Comparison of ENCODE assay signal across 14 cellular contexts in the genomic region with DNA sequence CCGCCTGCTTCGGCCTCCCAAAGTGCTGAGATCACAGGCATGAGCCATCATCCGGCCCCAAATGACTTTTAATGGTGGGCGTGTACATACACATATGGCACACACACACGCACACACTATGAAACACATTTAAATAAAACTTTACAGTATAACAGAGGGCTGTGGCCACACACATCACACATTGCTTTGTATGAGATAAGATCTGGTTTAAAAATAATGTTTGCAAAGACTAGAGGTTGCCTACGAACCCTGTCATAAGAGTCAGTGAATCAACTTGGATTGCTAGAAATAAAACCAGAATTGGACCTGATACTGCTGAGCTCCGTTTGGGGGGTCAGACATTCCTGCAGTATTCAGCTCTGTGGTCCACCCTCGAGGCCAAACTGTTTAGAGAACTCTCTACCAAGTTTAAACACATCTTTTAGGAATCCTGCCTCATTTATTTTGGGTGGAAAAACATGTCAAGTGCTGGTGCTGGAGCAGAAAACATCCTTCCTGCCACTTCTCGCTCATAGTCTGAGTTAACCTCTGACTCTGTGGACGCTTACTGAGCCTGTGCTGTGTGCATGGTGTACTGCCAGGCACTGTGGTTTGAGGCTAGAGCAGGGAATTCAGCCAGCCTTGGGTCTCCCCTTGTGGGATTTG. TPM values are rescaled to one million over a fixed set of nuclear protein-coding genes. Genes with fewer than 3 reads are reported as not detected.
DNase-seq lines count a peak whose midpoint lies in the region; ATAC-seq and TF ChIP-seq lines count a peak whose summit lies in the region.
"Had no signal": no experiment of that assay in that cellular context is flagged by ENCODE, and none has a peak within 500 bp of the region (broad histone marks: within the 10 kb centered on the region; RNA-seq: fewer than 3 reads in every experiment).

No MANE protein-coding gene starts in this region.

- H3K4me1 ChIP-seq in ascending aorta (peaks cover 7 to 33% of the 10 kb centered on the region in 2 donors), right cardiac atrium (ENCODE audit: control insufficient read depth, insufficient read depth, low read length) (peaks cover 27% of the 10 kb centered on the region), stomach (peaks cover 22 to 72% (median 51%) of the 10 kb centered on the region in 4 donors)

- intact Hi-C loops in ascending aorta (cut with DNase I): no loop called here
- intact Hi-C loops in right cardiac atrium (cut with DNase I): loop anchor here in 1 of 4 donors (10.0 kb wide), 1 partner anchor 49 kb away; the partner anchor contains the start of gene EML1
- intact Hi-C loops in stomach (cut with DNase I; ENCODE audit: low total_unique reads): no loop called here

- H3K36me3 ChIP-seq in ascending aorta (no peaks in the 10 kb centered on the region), stomach (no peaks in the 10 kb centered on the region)

- H3K9me3 ChIP-seq in ascending aorta (no peaks in the 10 kb centered on the region), right cardiac atrium (ENCODE audit: control insufficient read depth, low read length) (no peaks in the 10 kb centered on the region), stomach (no peaks in the 10 kb centered on the region)

- WGBS in right cardiac atrium: 48% methylated on average over 10 of the region's 10 CpGs
- 47 to 64% (median 61%) methylated on average over 10 of the region's 10 CpGs for WGBS in stomach, 5 donors

- TF ChIP-seq EP300 in stomach (IDR thresholded peaks at IDR 0.05): no peak

- H3K27ac ChIP-seq in ascending aorta (peak overlapping the region; percentile 73 to 74), right cardiac atrium (ENCODE audit: low read length) (peak overlapping the region; percentile 74), stomach (peak overlapping the region; percentile 49 to 86 (median 78))
- H3K27ac ChIP-seq: PC-9, VCaP had no signal

- no peak for TF ChIP-seq CTCF in ascending aorta (IDR thresholded peaks at IDR 0.05)
- no peak for TF ChIP-seq CTCF in stomach (IDR thresholded peaks at IDR 0.05)

- DNase-seq in ELR (ENCODE audit: low read depth): peak; percentile 87
- DNase-seq in ascending aorta (ENCODE audit: low spot score in 2 of 2): no peak
- peak in 2 of 3 donors; percentile 27 to 65 for DNase-seq in right cardiac atrium
- no peak for DNase-seq in stomach
- DNase-seq in NCI-H2107 (lab: John Stamatoyannopoulos, UW): no peak
- DNase-seq in UCSD-AML1 (lab: John Stamatoyannopoulos, UW; ENCODE audit: unreplicated experiment): no peak
- DNase-seq in DMS153 treated with DMSO at 0.1 percent for 48 hours (lab: John Stamatoyannopoulos, UW; ENCODE audit: unreplicated experiment): no peak
- DNase-seq: activated CD8-positive, alpha-beta memory T cell treated with anti-CD3 and anti-CD28 coated beads, Interleukin-2, amount 50 U/mL, for 48 hours; amniotic stem cell; CD8-positive, alpha-beta T cell; KG1; PC-9 had no signal

- no peak for TF ChIP-seq POLR2A in stomach (IDR thresholded peaks at IDR 0.05)

- H3K4me3 ChIP-seq in ascending aorta (no peak overlapping the region), right cardiac atrium (ENCODE audit: low read length) (no peak overlapping the region), stomach (no peak overlapping the region)
- H3K4me3 ChIP-seq: PC-9 had no signal

- no peaks in the 10 kb centered on the region for H3K27me3 ChIP-seq in ascending aorta
- no peaks in the 10 kb centered on the region for H3K27me3 ChIP-seq in right cardiac atrium (ENCODE audit: control insufficient read depth, insufficient read depth)
- no peaks in the 10 kb centered on the region for H3K27me3 ChIP-seq in stomach

- peak; percentile 51 to 61 for ATAC-seq in right cardiac atrium
- ATAC-seq in HG02870 (IDR thresholded peaks at IDR 0.05; ENCODE audit: unreplicated experiment): no peak
- ATAC-seq: CD8-positive, alpha-beta T cell had no signal

RNA-seq across cellular contexts. Expression of gene EML1, which starts 47.8 kb away (rescaled TPM):
- 28.3 TPM for total RNA-seq in ascending aorta
- total RNA-seq in right cardiac atrium: 10 to 100 TPM; 32.5 to 39.1 (median 34.8) TPM
- polyA plus RNA-seq in right cardiac atrium: 11.2 TPM
- total RNA-seq in stomach: 10 to 100 TPM; 30.1 to 66.5 (median 43.5) TPM
- 10 to 100 TPM in 1 of 3 donors, 1 to 10 TPM in 2; 5.8 to 11.3 (median 6.7) TPM for polyA plus RNA-seq in stomach
- total RNA-seq: CD8-positive, alpha-beta T cell had no signal

Comparison
In these comparisons a context has a peak if more than half of its experiments do, and no peak if none do; other contexts are left out.
1. DNase-seq: peak in ELR (single experiment) and right cardiac atrium (2 of 3); none in ascending aorta (0 of 2), stomach (single experiment), NCI-H2107 (single experiment), UCSD-AML1 (single experiment) and DMS153 treated with DMSO at 0.1 percent for 48 hours (single experiment).
2. Peak in every context shown above with its lines, with median percentiles within 50 percentile points of each other: H3K27ac ChIP-seq.